In the genomic region with DNA sequence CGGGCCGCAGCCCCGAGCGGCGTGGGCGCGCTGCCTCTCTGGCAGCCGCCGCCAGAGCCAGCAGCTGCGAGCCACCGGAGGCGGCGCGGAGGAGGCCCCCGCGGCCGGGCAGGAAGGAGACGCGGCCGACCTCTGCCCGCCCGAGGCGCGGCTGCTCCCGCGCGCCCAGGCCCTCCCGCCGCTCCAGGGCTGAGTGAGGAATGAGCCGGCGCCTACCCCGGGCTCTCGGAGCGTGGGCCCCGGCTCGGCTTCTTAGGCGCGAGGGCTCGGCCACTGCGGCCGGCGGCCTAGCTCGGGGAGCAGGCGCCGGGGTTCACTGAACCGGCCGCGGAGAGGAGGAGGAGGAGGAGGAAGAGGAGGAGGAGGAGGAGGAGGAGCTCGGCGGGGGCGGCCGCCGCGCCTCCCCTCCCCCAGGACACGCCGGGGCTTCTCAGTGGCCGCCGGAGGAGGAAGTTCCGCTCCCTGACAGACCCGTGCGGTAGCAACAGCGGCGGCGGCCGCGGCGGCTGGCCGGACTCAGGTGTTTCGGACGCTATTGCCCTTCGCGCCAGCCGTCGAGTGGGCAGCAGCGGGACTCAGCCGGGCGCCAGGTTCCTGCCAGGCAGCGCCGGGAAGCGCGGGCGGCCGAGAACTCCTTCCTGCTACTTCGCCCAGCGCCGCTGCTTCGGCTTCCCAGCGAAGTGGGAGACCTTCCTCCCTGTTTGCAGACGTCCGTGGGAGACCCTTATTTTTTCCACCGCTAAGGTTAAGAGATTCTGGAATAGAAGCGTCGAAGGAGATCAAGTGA, we compare ENCODE assay signal across 8 cellular contexts. TPM values are rescaled to one million over a fixed set of nuclear protein-coding genes. Genes with fewer than 3 reads are reported as not detected.
A peak's percentile ranks its signal among the peaks of the same experiment; 100 is the strongest.
DNase-seq lines count a peak whose midpoint lies in the region; ATAC-seq and TF ChIP-seq lines count a peak whose summit lies in the region.

MAN1A2 (plus strand) TSS at position 468 of the 787 bp plus-strand sequence. CDS start 735 bp downstream, outside the sequence.

- H3F3A ChIP-seq in PC-9 (ENCODE audit: insufficient read depth, low read depth) = peaks cover 23% of the 10 kb centered on the region; the same call in 1 of the 2 replicates

- H3K27ac Mint-ChIP-seq in activated T-cell treated with anti-CD3 and anti-CD28 coated beads, Interleukin-2, amount 50 U/mL, for 72 hours = peak within 1 kb of the TSS; percentile 96
- H3K27ac Mint-ChIP-seq in stimulated activated effector memory CD8-positive, alpha-beta T cell treated with anti-CD3 and anti-CD28 coated beads, Interleukin-12 subunit alpha, Interleukin-12 subunit beta, amount 100 ng/mL, for 72 hours = peak within 1 kb of the TSS; percentile 93

- H2AFZ ChIP-seq in PC-9 = peak within 1 kb of the TSS; percentile 86

- no peaks in the 10 kb centered on the region for H3K9me3 ChIP-seq in PC-9 (ENCODE audit: insufficient read depth, low read depth)
- no peaks in the 10 kb centered on the region for H3K9me3 ChIP-seq in esophagus muscularis mucosa

- H3K36me3 Mint-ChIP-seq in activated T-cell treated with anti-CD3 and anti-CD28 coated beads, Interleukin-2, amount 50 U/mL, for 72 hours (ENCODE audit: insufficient read depth in 2 of 2) = peaks cover 2 to 6% of the 10 kb centered on the region in 2 donors
- peaks cover 14% of the 10 kb centered on the region for H3K36me3 Mint-ChIP-seq in stimulated activated effector memory CD8-positive, alpha-beta T cell treated with anti-CD3 and anti-CD28 coated beads, Interleukin-12 subunit alpha, Interleukin-12 subunit beta, amount 100 ng/mL, for 72 hours

- H3K9me2 ChIP-seq in PC-9 (ENCODE audit: insufficient read depth) = no peaks in the 10 kb centered on the region

- TF ChIP-seq CTCF in PC-9 (conservative IDR thresholded peaks at IDR 0.05) (no peak), esophagus muscularis mucosa (IDR thresholded peaks at IDR 0.05) (no peak)

- DNase-seq in CMK (ENCODE audit: low read depth) = peak; percentile 66
- peak; percentile 85 to 96 for DNase-seq in PC-9
- peak; percentile 85 to 86 for DNase-seq in activated T-cell treated with anti-CD3 and anti-CD28 coated beads, Interleukin-2, amount 50 U/mL, for 72 hours
- DNase-seq in esophagus muscularis mucosa (ENCODE audit: extremely low spot score) = peak; percentile 96
- DNase-seq in myocyte (ENCODE audit: low read depth) = peak; percentile 79
- peak in 1 of 2 donors; percentile 91 for DNase-seq in stimulated activated effector memory CD8-positive, alpha-beta T cell treated with anti-CD3 and anti-CD28 coated beads, Interleukin-12 subunit alpha, Interleukin-12 subunit beta, amount 100 ng/mL, for 72 hours (ENCODE audit: low spot score in 2 of 2)

- intact Hi-C loops in PC-9 (cut with micrococcal nuclease; ENCODE audit: unreplicated experiment) = loop anchor here (2.0 to 10.0 kb wide), 2 partner anchors 98 to 242 kb away; partner anchors contain the start of gene TRIM45
- intact Hi-C loops in esophagus muscularis mucosa (cut with DNase I) = loop anchor here (10.0 kb wide), 2 partner anchors 238 to 242 kb away; partner anchors contain the start of genes TENT5C and TRIM45

- H3K36me3 ChIP-seq in PC-9 (ENCODE audit: low read depth) (no peaks in the 10 kb centered on the region), esophagus muscularis mucosa (no peaks in the 10 kb centered on the region)

- H3K4me3 ChIP-seq in PC-9 = peak within 1 kb of the TSS; percentile 66
- H3K4me3 ChIP-seq in esophagus muscularis mucosa = peak within 1 kb of the TSS; percentile 78 to 91 (median 86)

- no peaks in the 10 kb centered on the region for H3K27me3 Mint-ChIP-seq in activated T-cell treated with anti-CD3 and anti-CD28 coated beads, Interleukin-2, amount 50 U/mL, for 72 hours (ENCODE audit: low read depth)

- peaks cover 64% of the 10 kb centered on the region for H3K79me2 ChIP-seq in PC-9 (ENCODE audit: low read depth)

- H3K4me3 Mint-ChIP-seq in activated T-cell treated with anti-CD3 and anti-CD28 coated beads, Interleukin-2, amount 50 U/mL, for 72 hours = peak within 1 kb of the TSS; percentile 94 to 98
- H3K4me3 Mint-ChIP-seq in stimulated activated effector memory CD8-positive, alpha-beta T cell treated with anti-CD3 and anti-CD28 coated beads, Interleukin-12 subunit alpha, Interleukin-12 subunit beta, amount 100 ng/mL, for 72 hours = peak within 1 kb of the TSS; percentile 89

- H3K4me2 ChIP-seq in PC-9 = peak within 1 kb of the TSS; percentile 94

- no peak for TF ChIP-seq POLR2A in esophagus muscularis mucosa (IDR thresholded peaks at IDR 0.05; ENCODE audit: low read depth)

- no peaks in the 10 kb centered on the region for H3K9me3 Mint-ChIP-seq in activated T-cell treated with anti-CD3 and anti-CD28 coated beads, Interleukin-2, amount 50 U/mL, for 72 hours
- no peaks in the 10 kb centered on the region for H3K9me3 Mint-ChIP-seq in stimulated activated effector memory CD8-positive, alpha-beta T cell treated with anti-CD3 and anti-CD28 coated beads, Interleukin-12 subunit alpha, Interleukin-12 subunit beta, amount 100 ng/mL, for 72 hours

- no peaks in the 10 kb centered on the region for H3K27me3 ChIP-seq in PC-9 (ENCODE audit: insufficient read depth, low read depth)
- no peaks in the 10 kb centered on the region for H3K27me3 ChIP-seq in esophagus muscularis mucosa

- peak within 1 kb of the TSS; percentile 77 for H3K27ac ChIP-seq in PC-9
- H3K27ac ChIP-seq in esophagus muscularis mucosa (replicated peaks in 1 of 4) = peak within 1 kb of the TSS; percentile 91 to 99 (median 98)

- peaks cover 5% of the 10 kb centered on the region; the same call in 1 of the 2 replicates for H4K20me1 ChIP-seq in PC-9 (ENCODE audit: insufficient read depth)

- BruUV-seq in PC-9 (replicated peaks; lab: Mats Ljungman, UMichigan) = no TSS peak

- CTCF ChIA-PET in PC-9 (lab: Charles Lee) = interaction anchor here (0.7 to 1.0 kb wide), 2 partner anchors 32 to 82 kb away, joined by 3 to 4 read pairs; no protein-coding TSS in a partner anchor

- TF ChIP-seq EP300 in esophagus muscularis mucosa (IDR thresholded peaks at IDR 0.05) = no peak

- 0% methylated on average over 32 of the region's 93 CpGs for WGBS in esophagus muscularis mucosa

- H3K4me1 ChIP-seq in PC-9 (replicated peaks; ENCODE audit: insufficient read depth) (peaks cover 59% of the 10 kb centered on the region), esophagus muscularis mucosa (peaks cover 32 to 67% (median 65%) of the 10 kb centered on the region in 4 donors)

- H3K4me1 Mint-ChIP-seq in activated T-cell treated with anti-CD3 and anti-CD28 coated beads, Interleukin-2, amount 50 U/mL, for 72 hours (ENCODE audit: low read depth) = peaks cover 65% of the 10 kb centered on the region
- peaks cover 48% of the 10 kb centered on the region for H3K4me1 Mint-ChIP-seq in stimulated activated effector memory CD8-positive, alpha-beta T cell treated with anti-CD3 and anti-CD28 coated beads, Interleukin-12 subunit alpha, Interleukin-12 subunit beta, amount 100 ng/mL, for 72 hours

- peak; percentile 64 for ATAC-seq in GM19438 (IDR thresholded peaks at IDR 0.05; ENCODE audit: low read depth, unreplicated experiment)
- peak; percentile 61 for ATAC-seq in HG03571 (IDR thresholded peaks at IDR 0.05; ENCODE audit: unreplicated experiment)
- peak; percentile 74 to 76 for ATAC-seq in activated T-cell treated with anti-CD3 and anti-CD28 coated beads, Interleukin-2, amount 50 U/mL, for 72 hours (replicated peaks in 1 of 2)
- ATAC-seq in stimulated activated effector memory CD8-positive, alpha-beta T cell treated with anti-CD3 and anti-CD28 coated beads, Interleukin-12 subunit alpha, Interleukin-12 subunit beta, amount 100 ng/mL, for 72 hours = peak; percentile 80

- POLR2A ChIA-PET in PC-9 (lab: Charles Lee; ENCODE audit: unreplicated experiment) = interaction anchor here (0.6 to 0.7 kb wide), 7 partner anchors 156 to 852 kb away, joined by 3 to 10 read pairs (median 4); partner anchors contain the start of gene VTCN1

RNA-seq across cellular contexts. Expression of gene MAN1A2, which starts in this region (rescaled TPM):
- 39.8 and 50.3 TPM in 2 replicates for total RNA-seq in PC-9 (2021)
- total RNA-seq in activated T-cell treated with anti-CD3 and anti-CD28 coated beads, Interleukin-2, amount 50 U/mL, for 72 hours = 10 to 100 TPM; 27.6 to 29.1 TPM
- total RNA-seq in esophagus muscularis mucosa = 10 to 100 TPM; 45.4 to 51.7 (median 48.3) TPM
- total RNA-seq in myocyte = 39.8 and 46.0 TPM in 2 replicates
- 16.7 TPM for polyA plus RNA-seq in myocyte (2012)
